Comparison of ENCODE assay signal across 1 cellular context in genomic region chr15:60062826-60063225, GRCh38.
TF ChIP-seq lines count a peak whose summit lies in the region.

No MANE protein-coding gene starts in this region.

TF ChIP-seq in IMR-90, 13 proteins besides CTCF, POLR2A, EP300 and RAD21 (continued from another document):
- TF ChIP-seq MAFK (IDR thresholded peaks at IDR 0.05; ENCODE audit: low read depth, low read length) = no peak
- no peak for TF ChIP-seq USF2 (IDR thresholded peaks at IDR 0.05; ENCODE audit: low read depth, low read length)
- TF ChIP-seq NFE2L2 (IDR thresholded peaks at IDR 0.05; ENCODE audit: low read depth, low read length) = no peak
- no peak; the same call in 1 of the 2 replicates for TF ChIP-seq BHLHE40 (IDR thresholded peaks at IDR 0.05; ENCODE audit: low read depth, low read length)
- no peak for TF ChIP-seq SMC3 (IDR thresholded peaks at IDR 0.05; ENCODE audit: low read depth, low read length)
